18 cellular contexts compared by ENCODE assay signal in the genomic region with DNA sequence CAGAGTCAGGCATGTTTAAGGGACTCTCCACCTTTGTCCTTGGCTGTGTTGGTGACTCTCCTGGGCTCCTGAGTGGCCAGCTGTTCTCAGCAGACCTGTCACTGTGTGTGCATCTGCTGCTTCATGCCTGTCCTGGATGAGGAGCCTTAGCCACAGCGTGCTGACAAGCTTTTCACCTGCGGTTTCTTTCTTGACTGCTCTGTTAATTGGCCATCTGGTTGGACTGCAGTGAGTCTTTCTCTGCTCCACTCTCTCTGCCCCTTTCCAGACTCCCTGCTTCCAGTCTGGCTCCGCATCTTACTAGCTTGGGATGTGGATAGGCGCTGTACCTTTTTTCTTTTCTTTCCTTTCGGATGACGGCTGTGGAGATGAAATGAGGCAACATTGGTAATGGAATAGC.
"Had no signal": no experiment of that assay in that cellular context is flagged by ENCODE, and none has a peak within 500 bp of the region (broad histone marks: within the 10 kb centered on the region; RNA-seq: fewer than 3 reads in every experiment).

No MANE protein-coding gene starts in this region.

- H3K27ac Mint-ChIP-seq: activated naive CD4-positive, alpha-beta T cell treated with anti-CD3 and anti-CD28 coated beads, Interleukin-2, amount 50 U/mL, for 72 hours; neural progenitor cell; stimulated activated memory B cell treated with anti-CD40 and anti-IgM and Interleukin-4, amounts not matched to agents 10 μg/mL and 1 μg/mL and 100 μg/mL, for 72 hours; T-helper 2 cell treated with Interferon-gamma antibody and Interleukin-4, amounts not matched to agents 5 μg/mL and 100 μg/mL, for 36 hours had no signal

- DNase-seq: activated CD4-positive, alpha-beta T cell treated with anti-CD3 and anti-CD28 coated beads for 1 hour; activated CD4-positive, alpha-beta T cell treated with anti-CD3 and anti-CD28 coated beads, Interleukin-2, amount 50 U/mL, for 1 hour; activated T-cell treated with anti-CD3 and anti-CD28 coated beads, Interleukin-2, amount 50 U/mL, for 1 hour; effector CD4-positive, alpha-beta T cell; lower lobe of right lung; naive B cell; posterior cingulate gyrus; right lobe of liver; small intestine; stimulated activated CD4-positive, alpha-beta T cell treated with anti-CD3 and anti-CD28 coated beads, Interleukin-2, amount 100 ng/mL, for 24 hours; stomach; WERI-Rb-1 had no signal

- H3K4me1 Mint-ChIP-seq: neural progenitor cell had no signal

- H3K4me3 Mint-ChIP-seq: naive B cell; neural progenitor cell; stimulated activated memory B cell treated with anti-CD40 and anti-IgM and Interleukin-4, amounts not matched to agents 10 μg/mL and 1 μg/mL and 100 μg/mL, for 72 hours; T-helper 2 cell treated with Interferon-gamma antibody and Interleukin-4, amounts not matched to agents 5 μg/mL and 100 μg/mL, for 36 hours had no signal

- H3K9me3 Mint-ChIP-seq: activated naive CD4-positive, alpha-beta T cell treated with anti-CD3 and anti-CD28 coated beads, Interleukin-2, amount 50 U/mL, for 72 hours; naive B cell; neural progenitor cell; stimulated activated memory B cell treated with anti-CD40 and anti-IgM and Interleukin-4, amounts not matched to agents 10 μg/mL and 1 μg/mL and 100 μg/mL, for 72 hours; T-helper 2 cell treated with Interferon-gamma antibody and Interleukin-4, amounts not matched to agents 5 μg/mL and 100 μg/mL, for 36 hours had no signal

- H3K4me1 ChIP-seq: lower lobe of right lung, neural progenitor cell had no signal

- ATAC-seq: activated naive CD4-positive, alpha-beta T cell treated with anti-CD3 and anti-CD28 coated beads, Interleukin-2, amount 50 U/mL, for 72 hours; lower lobe of right lung; stimulated activated memory B cell treated with anti-CD40 and anti-IgM and Interleukin-4, amounts not matched to agents 10 μg/mL and 1 μg/mL and 100 μg/mL, for 72 hours had no signal

- H3K4me3 ChIP-seq: lower lobe of right lung, neural progenitor cell, right lobe of liver, stomach, suprapubic skin, tibial nerve had no signal

- H3K27me3 ChIP-seq: neural progenitor cell, right lobe of liver, stomach, suprapubic skin, tibial nerve had no signal

- H3K36me3 Mint-ChIP-seq: neural progenitor cell had no signal

- H3K9me3 ChIP-seq: lower lobe of right lung, right lobe of liver, stomach, suprapubic skin, tibial nerve had no signal

- H3K27me3 Mint-ChIP-seq: naive B cell; stimulated activated memory B cell treated with anti-CD40 and anti-IgM and Interleukin-4, amounts not matched to agents 10 μg/mL and 1 μg/mL and 100 μg/mL, for 72 hours had no signal

- H3K27ac ChIP-seq: lower lobe of right lung, neural progenitor cell, right lobe of liver, stomach, suprapubic skin, WERI-Rb-1 had no signal

- H3K36me3 ChIP-seq: right lobe of liver, suprapubic skin, WERI-Rb-1 had no signal
